In genomic region chr4:187416236-187416635, GRCh38 we compare ENCODE assay signal across 17 cellular contexts.
DNase-seq lines count a peak whose midpoint lies in the region; ATAC-seq and TF ChIP-seq lines count a peak whose summit lies in the region.
"Had no signal": no experiment of that assay in that cellular context is flagged by ENCODE, and none has a peak within 500 bp of the region (broad histone marks: within the 10 kb centered on the region; RNA-seq: fewer than 3 reads in every experiment).

No MANE protein-coding gene starts in this region.

- no peak overlapping the region for H3K27ac Mint-ChIP-seq in activated CD4-positive, alpha-beta T cell treated with anti-CD3 and anti-CD28 coated beads, Interleukin-2, amount 10 ng/mL, durations not matched to agents 7 days and 5 days
- H3K27ac Mint-ChIP-seq: CD14-positive monocyte; CD8-positive, alpha-beta T cell; GM23338 had no signal

- no peak overlapping the region for H3K27ac ChIP-seq in HCT116 (ENCODE audit: low read depth, low read length)
- peak overlapping the region; percentile 68; the same call in 1 of the 2 replicates for H3K27ac ChIP-seq in SJCRH30
- H3K27ac ChIP-seq: A549, HL-60 had no signal

- H3K4me1 ChIP-seq in HCT116 (ENCODE audit: control insufficient read depth in 1 of 2, insufficient read depth in 2 of 2, low read length in 2 of 2) (no peaks in the 10 kb centered on the region), SJCRH30 (peaks cover 24% of the 10 kb centered on the region)
- H3K4me1 ChIP-seq: A549, BE2C had no signal

- TF ChIP-seq RAD21 in HCT116 (IDR thresholded peaks at IDR 0.05; ENCODE audit: low read depth), result no peak

- intact Hi-C loops in HCT116 (cut with micrococcal nuclease), result no loop called here

- no peaks in the 10 kb centered on the region for H3K27me3 Mint-ChIP-seq in activated CD4-positive, alpha-beta T cell treated with anti-CD3 and anti-CD28 coated beads, Interleukin-2, amount 10 ng/mL, durations not matched to agents 7 days and 5 days

- no peak overlapping the region for H3K4me2 ChIP-seq in HCT116 (ENCODE audit: low read length)
- H3K4me2 ChIP-seq: A549, GM23338 had no signal

- no peaks in the 10 kb centered on the region for H3K9me3 ChIP-seq in HCT116 (ENCODE audit: control insufficient read depth in 1 of 2, insufficient read depth in 1 of 2, low read depth in 1 of 2, low read length in 2 of 2)
- no peaks in the 10 kb centered on the region for H3K9me3 ChIP-seq in SJCRH30 (replicated peaks)
- H3K9me3 ChIP-seq: A549, BE2C had no signal

- H4K20me1 ChIP-seq in HCT116 (ENCODE audit: insufficient read depth), result no peaks in the 10 kb centered on the region

- H3K4me3 ChIP-seq in HCT116 (replicated peaks in 1 of 2; ENCODE audit: low read depth in 1 of 2, low read length in 2 of 2) (no peak overlapping the region), SJCRH30 (no peak overlapping the region), fibroblast of villous mesenchyme (ENCODE audit: low read depth, low read length) (no peak overlapping the region)
- H3K4me3 ChIP-seq: A549, GM23338 had no signal

- RAD21 ChIA-PET in HCT116 (lab: Charles Lee; ENCODE audit: low non-redundant PET in 1 of 2, low total read pairs in 2 of 2, uncharacterized antibody in 2 of 2, unreplicated experiment in 2 of 2), result no interaction called here

- ATAC-seq in HCT116, result no peak
- ATAC-seq in HG03457 (IDR thresholded peaks at IDR 0.05; ENCODE audit: unreplicated experiment), result no peak
- ATAC-seq: A549; CD8-positive, alpha-beta T cell; GM23338 had no signal

- no peaks in the 10 kb centered on the region for H3K79me2 ChIP-seq in HCT116 (ENCODE audit: insufficient read depth, low read length)

- no peaks in the 10 kb centered on the region for H3K4me1 Mint-ChIP-seq in activated CD4-positive, alpha-beta T cell treated with anti-CD3 and anti-CD28 coated beads, Interleukin-2, amount 10 ng/mL, durations not matched to agents 7 days and 5 days
- H3K4me1 Mint-ChIP-seq: CD14-positive monocyte, GM23338 had no signal

- no peaks in the 10 kb centered on the region for H3K9me2 ChIP-seq in HCT116 (ENCODE audit: insufficient read depth)

- no peak for TF ChIP-seq POLR2A in HCT116 (IDR thresholded peaks at IDR 0.05; ENCODE audit: borderline replicate concordance, extremely low read depth, insufficient read depth, insufficient read length)

- POLR2A ChIA-PET in HCT116 (lab: Charles Lee), result interaction anchor here (0.6 kb wide), 1 partner anchor 692 kb away, joined by 3 read pairs; the partner anchor contains the start of gene FAT1
- POLR2A ChIA-PET in activated CD4-positive, alpha-beta T cell treated with anti-CD3 and anti-CD28 coated beads, Interleukin-2, amount 10 ng/mL, durations not matched to agents 7 days and 5 days (lab: Charles Lee), result no interaction called here

- BruUV-seq in HCT116 (replicated peaks; lab: Mats Ljungman, UMichigan), result no TSS peak

- peak overlapping the region; percentile 13 for H2AFZ ChIP-seq in HCT116 (ENCODE audit: low read depth, low read length, poor library complexity, severe bottlenecking)
- H2AFZ ChIP-seq: GM23338 had no signal

- CTCF ChIA-PET in HCT116 (lab: Charles Lee), result no interaction called here
- CTCF ChIA-PET in activated CD4-positive, alpha-beta T cell treated with anti-CD3 and anti-CD28 coated beads, Interleukin-2, amount 10 ng/mL, durations not matched to agents 7 days and 5 days (lab: Charles Lee), result no interaction called here

- H3K36me3 Mint-ChIP-seq in activated CD4-positive, alpha-beta T cell treated with anti-CD3 and anti-CD28 coated beads, Interleukin-2, amount 10 ng/mL, durations not matched to agents 7 days and 5 days (ENCODE audit: low read depth), result no peaks in the 10 kb centered on the region
- H3K36me3 Mint-ChIP-seq: CD14-positive monocyte; CD8-positive, alpha-beta T cell had no signal

- H3K4me3 Mint-ChIP-seq in activated CD4-positive, alpha-beta T cell treated with anti-CD3 and anti-CD28 coated beads, Interleukin-2, amount 10 ng/mL, durations not matched to agents 7 days and 5 days, result no peak overlapping the region
- H3K4me3 Mint-ChIP-seq: CD14-positive monocyte; CD8-positive, alpha-beta T cell; GM23338 had no signal

- no peaks in the 10 kb centered on the region for H3K27me3 ChIP-seq in HCT116 (ENCODE audit: insufficient read depth, low read length)
- no peaks in the 10 kb centered on the region for H3K27me3 ChIP-seq in SJCRH30
- H3K27me3 ChIP-seq: BE2C had no signal

- DNase-seq in HCT116 (ENCODE audit: low read depth, low spot score), result no peak
- no peak for DNase-seq in SJCRH30
- DNase-seq in fibroblast of villous mesenchyme (ENCODE audit: low read depth), result peak; percentile 50
- DNase-seq in NCI-H146 (lab: John Stamatoyannopoulos, UW), result no peak
- no peak for DNase-seq in activated CD4-positive, alpha-beta T cell treated with anti-CD3 and anti-CD28 coated beads, Interleukin-2, amount 10 ng/mL, durations not matched to agents 7 days and 5 days
- DNase-seq: CD8-positive, alpha-beta T cell; COR-L47; DMS153; DMS79 treated with DMSO at 0.1 percent for 48 hours; GDM1; H7 had no signal

- TF ChIP-seq CTCF in HCT116 (IDR thresholded peaks at IDR 0.05 in 2 of 3, conservative IDR thresholded peaks at IDR 0.05 in 1 of 3; ENCODE audit: borderline replicate concordance in 1 of 3, insufficient read depth in 1 of 3, low read depth in 2 of 3, low read length in 2 of 3) (no peak), fibroblast of villous mesenchyme (IDR thresholded peaks at IDR 0.05; ENCODE audit: insufficient read depth, low read depth, low read length) (no peak)

- no peak overlapping the region for H3K9ac ChIP-seq in HCT116 (ENCODE audit: low read length)

- H3K36me3 ChIP-seq in HCT116 (ENCODE audit: control insufficient read depth in 1 of 2, insufficient read depth in 2 of 2, low read length in 2 of 2), result no peaks in the 10 kb centered on the region
- H3K36me3 ChIP-seq in SJCRH30, result no peaks in the 10 kb centered on the region
- H3K36me3 ChIP-seq: BE2C had no signal

- H3K9me3 Mint-ChIP-seq in activated CD4-positive, alpha-beta T cell treated with anti-CD3 and anti-CD28 coated beads, Interleukin-2, amount 10 ng/mL, durations not matched to agents 7 days and 5 days, result peaks cover 3% of the 10 kb centered on the region

TF ChIP-seq in HCT116, 20 proteins besides CTCF, POLR2A, EP300 and RAD21:
- TF ChIP-seq JUND (IDR thresholded peaks at IDR 0.05) (no peak), CBX3 (IDR thresholded peaks at IDR 0.05; ENCODE audit: low read depth) (no peak), TCF7L2 (IDR thresholded peaks at IDR 0.05; ENCODE audit: borderline replicate concordance, extremely low read depth, insufficient read depth, insufficient read length) (no peak), ATF3 (IDR thresholded peaks at IDR 0.05) (no peak), CEBPB (IDR thresholded peaks at IDR 0.05; ENCODE audit: low read depth) (no peak)
TF ChIP-seq in HCT116: peak in this region for 0.
